In genomic region chr22:17138451-17139042, GRCh38 we compare ENCODE assay signal across 22 cellular contexts. TPM values are rescaled to one million over a fixed set of nuclear protein-coding genes. Genes with fewer than 3 reads are reported as not detected.
A peak's percentile ranks its signal among the peaks of the same experiment; 100 is the strongest.
DNase-seq lines count a peak whose midpoint lies in the region; ATAC-seq and TF ChIP-seq lines count a peak whose summit lies in the region.
"Had no signal": no experiment of that assay in that cellular context is flagged by ENCODE, and none has a peak within 500 bp of the region (broad histone marks: within the 10 kb centered on the region; RNA-seq: fewer than 3 reads in every experiment).

No MANE protein-coding gene starts in this region.

- POLR2A ChIA-PET in activated CD4-positive, alpha-beta T cell treated with anti-CD3 and anti-CD28 coated beads, Interleukin-2, amount 10 ng/mL, durations not matched to agents 7 days and 5 days (lab: Charles Lee) = no interaction called here
- POLR2A ChIA-PET in WTC11 (lab: Charles Lee) = no interaction called here

- H3K4me3 Mint-ChIP-seq in activated CD4-positive, alpha-beta T cell treated with anti-CD3 and anti-CD28 coated beads, Interleukin-2, amount 10 ng/mL, durations not matched to agents 7 days and 5 days = no peak overlapping the region
- H3K4me3 Mint-ChIP-seq in WTC11 (no peak overlapping the region), glutamatergic neuron (ENCODE audit: unreplicated experiment) (no peak overlapping the region), type B pancreatic cell (no peak overlapping the region)
- H3K4me3 Mint-ChIP-seq: CD14-positive monocyte, HFFc6 had no signal

- ATAC-seq in WTC11 (no peak), GM19397 (IDR thresholded peaks at IDR 0.05; ENCODE audit: unreplicated experiment) (no peak)
- ATAC-seq: Panc1 had no signal

- H3K4me1 Mint-ChIP-seq in activated CD4-positive, alpha-beta T cell treated with anti-CD3 and anti-CD28 coated beads, Interleukin-2, amount 10 ng/mL, durations not matched to agents 7 days and 5 days = no peaks in the 10 kb centered on the region
- H3K4me1 Mint-ChIP-seq in WTC11 (0 out of 2 replicates have a peak, but pooled peaks cover 2% of the 10 kb centered on the region), glutamatergic neuron (ENCODE audit: low read depth, unreplicated experiment) (peaks cover 20% of the 10 kb centered on the region), type B pancreatic cell (ENCODE audit: unreplicated experiment) (no peaks in the 10 kb centered on the region)

- no peak for TF ChIP-seq CTCF in WTC11 (IDR thresholded peaks at IDR 0.05)
- TF ChIP-seq CTCF in glutamatergic neuron (IDR thresholded peaks at IDR 0.05; ENCODE audit: partially characterized antibody, unreplicated experiment) = no peak
- TF ChIP-seq CTCF in type B pancreatic cell (conservative IDR thresholded peaks at IDR 0.05) = no peak

- CTCF ChIA-PET in activated CD4-positive, alpha-beta T cell treated with anti-CD3 and anti-CD28 coated beads, Interleukin-2, amount 10 ng/mL, durations not matched to agents 7 days and 5 days (lab: Charles Lee) = interaction anchor here (1.7 kb wide), 1 partner anchor 34 kb away, joined by 6 read pairs; no protein-coding TSS in a partner anchor
- CTCF ChIA-PET in WTC11 (lab: Charles Lee) = interaction anchor here (0.6 to 1.5 kb wide), 3 partner anchors 19 to 137 kb away, joined by 3 to 7 read pairs (median 4); no protein-coding TSS in a partner anchor

- peak overlapping the region; percentile 62 for H3K27ac Mint-ChIP-seq in activated CD4-positive, alpha-beta T cell treated with anti-CD3 and anti-CD28 coated beads, Interleukin-2, amount 10 ng/mL, durations not matched to agents 7 days and 5 days
- peak overlapping the region; percentile 94; the same call in 1 of the 2 replicates for H3K27ac Mint-ChIP-seq in WTC11
- H3K27ac Mint-ChIP-seq in glutamatergic neuron (ENCODE audit: unreplicated experiment) = peak overlapping the region; percentile 49
- peak overlapping the region; percentile 7 for H3K27ac Mint-ChIP-seq in type B pancreatic cell
- H3K27ac Mint-ChIP-seq: HFFc6 had no signal

- H3K9me3 Mint-ChIP-seq in activated CD4-positive, alpha-beta T cell treated with anti-CD3 and anti-CD28 coated beads, Interleukin-2, amount 10 ng/mL, durations not matched to agents 7 days and 5 days = no peaks in the 10 kb centered on the region
- H3K9me3 Mint-ChIP-seq in WTC11 = no peaks in the 10 kb centered on the region
- H3K9me3 Mint-ChIP-seq in glutamatergic neuron (ENCODE audit: unreplicated experiment) = peaks cover 6% of the 10 kb centered on the region
- H3K9me3 Mint-ChIP-seq in type B pancreatic cell = no peaks in the 10 kb centered on the region
- H3K9me3 Mint-ChIP-seq: CD14-positive monocyte, HFFc6 had no signal

- H3K27me3 Mint-ChIP-seq in activated CD4-positive, alpha-beta T cell treated with anti-CD3 and anti-CD28 coated beads, Interleukin-2, amount 10 ng/mL, durations not matched to agents 7 days and 5 days = no peaks in the 10 kb centered on the region
- H3K27me3 Mint-ChIP-seq in WTC11 (ENCODE audit: low read depth) (no peaks in the 10 kb centered on the region), glutamatergic neuron (ENCODE audit: unreplicated experiment) (peaks cover 5% of the 10 kb centered on the region), type B pancreatic cell (no peaks in the 10 kb centered on the region)

- H3K36me3 Mint-ChIP-seq in activated CD4-positive, alpha-beta T cell treated with anti-CD3 and anti-CD28 coated beads, Interleukin-2, amount 10 ng/mL, durations not matched to agents 7 days and 5 days (ENCODE audit: low read depth) = peaks cover 28% of the 10 kb centered on the region
- H3K36me3 Mint-ChIP-seq in WTC11 (peaks cover 48% of the 10 kb centered on the region), glutamatergic neuron (ENCODE audit: unreplicated experiment) (no peaks in the 10 kb centered on the region), type B pancreatic cell (peaks cover 10% of the 10 kb centered on the region)

- no peak for DNase-seq in activated CD4-positive, alpha-beta T cell treated with anti-CD3 and anti-CD28 coated beads, Interleukin-2, amount 10 ng/mL, durations not matched to agents 7 days and 5 days
- DNase-seq in activated CD4-positive, alpha-beta T cell treated with anti-CD3 and anti-CD28 coated beads for 1 hour = no peak
- DNase-seq in WTC11 (ENCODE audit: low spot score) (no peak), glutamatergic neuron (no peak), type B pancreatic cell (ENCODE audit: extremely low spot score, unreplicated experiment) (no peak), NK-92 (lab: John Stamatoyannopoulos, UW; ENCODE audit: unreplicated experiment) (no peak)
- DNase-seq: BE2C, DMS153, DND-41, GM23248, HFFc6, KBM-7, MG63, NCI-H1694 treated with DMSO at 0.1 percent for 48 hours, NCI-H2081, NCI-H2227 treated with DMSO at 0.1 percent for 48 hours, NCI-H510A, NCI-H69, SIG-M5 had no signal

TF ChIP-seq in WTC11, 78 proteins besides CTCF, POLR2A, EP300 and RAD21:
- no peak for TF ChIP-seq GRHL2 (CRISPR knock-in tag; IDR thresholded peaks at IDR 0.05; ENCODE audit: insufficient replicate concordance, severe bottlenecking)
- no peak for TF ChIP-seq ZNF512 (CRISPR knock-in tag; IDR thresholded peaks at IDR 0.05; ENCODE audit: borderline replicate concordance)
- no peak for TF ChIP-seq OVOL2 (CRISPR knock-in tag; IDR thresholded peaks at IDR 0.05; ENCODE audit: borderline replicate concordance)
- TF ChIP-seq FOXJ3 (CRISPR knock-in tag; IDR thresholded peaks at IDR 0.05; ENCODE audit: borderline replicate concordance) = no peak
- no peak for TF ChIP-seq ZNF138 (CRISPR knock-in tag; conservative IDR thresholded peaks at IDR 0.05)
- no peak for TF ChIP-seq NR1H2 (CRISPR knock-in tag; IDR thresholded peaks at IDR 0.05)
- TF ChIP-seq TP53 (CRISPR knock-in tag; IDR thresholded peaks at IDR 0.05) = no peak
- TF ChIP-seq ZNF317 (CRISPR knock-in tag; IDR thresholded peaks at IDR 0.05; ENCODE audit: borderline replicate concordance, low read depth) = no peak
- no peak for TF ChIP-seq ESRRA (CRISPR knock-in tag; IDR thresholded peaks at IDR 0.05; ENCODE audit: borderline replicate concordance)
- TF ChIP-seq HMGXB4 (CRISPR knock-in tag; IDR thresholded peaks at IDR 0.05) = no peak
- TF ChIP-seq PRRX2 (CRISPR knock-in tag; IDR thresholded peaks at IDR 0.05) = no peak
- no peak for TF ChIP-seq RORB (CRISPR knock-in tag; IDR thresholded peaks at IDR 0.05)
- TF ChIP-seq CREB1 (CRISPR knock-in tag; IDR thresholded peaks at IDR 0.05) = no peak
- TF ChIP-seq SMAD4 (CRISPR knock-in tag; IDR thresholded peaks at IDR 0.05) = no peak
- TF ChIP-seq ATF1 (CRISPR knock-in tag; IDR thresholded peaks at IDR 0.05) = no peak
- no peak for TF ChIP-seq FOXP1 (CRISPR knock-in tag; IDR thresholded peaks at IDR 0.05; ENCODE audit: borderline replicate concordance)

RNA-seq across cellular contexts. Expression of gene TMEM121B, which starts 17.4 kb away (rescaled TPM):
- total RNA-seq in activated CD4-positive, alpha-beta T cell treated with anti-CD3 and anti-CD28 coated beads, Interleukin-2, amount 10 ng/mL, durations not matched to agents 7 days and 5 days = under 1 TPM; 0.05 to 0.06 TPM
- total RNA-seq in WTC11 (2021) (7.5 to 8.3 TPM (median 7.7 TPM) in 3 replicates), glutamatergic neuron (ENCODE audit: unreplicated experiment) (44.1 TPM), type B pancreatic cell (ENCODE audit: low replicate concordance) (2.9 TPM in 2 replicates)

RNA-seq across cellular contexts. Expression of gene HDHD5, which starts 20.5 kb away (rescaled TPM):
- total RNA-seq in activated CD4-positive, alpha-beta T cell treated with anti-CD3 and anti-CD28 coated beads, Interleukin-2, amount 10 ng/mL, durations not matched to agents 7 days and 5 days = 10 to 100 TPM; 30.9 to 37.1 TPM
- total RNA-seq in WTC11 (2021) (84.0 to 114 TPM (median 110 TPM) in 3 replicates), glutamatergic neuron (ENCODE audit: unreplicated experiment) (30.2 TPM), type B pancreatic cell (ENCODE audit: low replicate concordance) (25.3 and 40.1 TPM in 2 replicates)

RNA-seq across cellular contexts. Expression of gene IL17RA, which starts 53.7 kb away (rescaled TPM):
- 10 to 100 TPM; 53.6 to 55.9 TPM for total RNA-seq in activated CD4-positive, alpha-beta T cell treated with anti-CD3 and anti-CD28 coated beads, Interleukin-2, amount 10 ng/mL, durations not matched to agents 7 days and 5 days
- 7.9 to 8.7 TPM (median 8.2 TPM) in 3 replicates for total RNA-seq in WTC11 (2021)
- total RNA-seq in glutamatergic neuron (ENCODE audit: unreplicated experiment) = 16.9 TPM
- 8.0 and 10.8 TPM in 2 replicates for total RNA-seq in type B pancreatic cell (ENCODE audit: low replicate concordance)

Comparison
In these comparisons a context has a peak if more than half of its experiments do, and no peak if none do; other contexts are left out.
1. H3K27ac Mint-ChIP-seq: peak in every context shown above with its lines; median percentile 94 in WTC11; 62 in activated CD4-positive, alpha-beta T cell treated with anti-CD3 and anti-CD28 coated beads, Interleukin-2, amount 10 ng/mL, durations not matched to agents 7 days and 5 days; 49 in glutamatergic neuron; 7 in type B pancreatic cell.